In genomic region chr5:168552146-168552545, GRCh38 we compare ENCODE assay signal across 15 cellular contexts. TPM values are rescaled to one million over a fixed set of nuclear protein-coding genes. Genes with fewer than 3 reads are reported as not detected.
DNase-seq lines count a peak whose midpoint lies in the region; TF ChIP-seq lines count a peak whose summit lies in the region.
"Had no signal": no experiment of that assay in that cellular context is flagged by ENCODE, and none has a peak within 500 bp of the region (broad histone marks: within the 10 kb centered on the region; RNA-seq: fewer than 3 reads in every experiment).

No MANE protein-coding gene starts in this region.

- H3K36me3 ChIP-seq in ascending aorta, result peaks cover 0 to 24% of the 10 kb centered on the region in 2 donors
- peaks cover 6% of the 10 kb centered on the region for H3K36me3 ChIP-seq in hepatocyte (replicated peaks; ENCODE audit: insufficient read depth, low read depth)

- H3K27me3 ChIP-seq in ascending aorta, result no peaks in the 10 kb centered on the region
- H3K27me3 ChIP-seq in hepatocyte, result no peaks in the 10 kb centered on the region
- H3K27me3 ChIP-seq: colonic mucosa had no signal

- WGBS in hepatocyte (ENCODE audit: low lambda C conversion rate, missing lambda C conversion rate), result 87% methylated on average over 1 of the region's 1 CpG

- no peak overlapping the region for H3K4me2 ChIP-seq in hepatocyte

- peaks cover 46% of the 10 kb centered on the region for H3K79me2 ChIP-seq in hepatocyte

- no peak overlapping the region for H2AFZ ChIP-seq in hepatocyte

- H3K4me3 ChIP-seq in ascending aorta (no peak overlapping the region), hepatocyte (no peak overlapping the region)
- H3K4me3 ChIP-seq: colonic mucosa, lower lobe of right lung had no signal

- TF ChIP-seq CTCF in ascending aorta (IDR thresholded peaks at IDR 0.05) (no peak), hepatocyte (IDR thresholded peaks at IDR 0.05; ENCODE audit: poor library complexity) (no peak)

- peaks cover 15% of the 10 kb centered on the region for H4K20me1 ChIP-seq in hepatocyte (ENCODE audit: insufficient read depth, poor library complexity, severe bottlenecking)

- no peaks in the 10 kb centered on the region for H3K9me2 ChIP-seq in hepatocyte (replicated peaks; ENCODE audit: insufficient read depth)

- H3K4me1 ChIP-seq in ascending aorta (peaks cover 2% of the 10 kb centered on the region in 2 donors), hepatocyte (ENCODE audit: insufficient read depth) (no peaks in the 10 kb centered on the region)
- H3K4me1 ChIP-seq: colonic mucosa, lower lobe of right lung had no signal

- peak; percentile 40 for DNase-seq in DMS 273 (lab: John Stamatoyannopoulos, UW; ENCODE audit: unreplicated experiment)
- no peak for DNase-seq in DMS 273 treated with DMSO at 0.1 percent for 48 hours (lab: John Stamatoyannopoulos, UW)
- DNase-seq in ascending aorta (ENCODE audit: low spot score in 2 of 2), result no peak
- DNase-seq in foreskin melanocyte, result peak; percentile 91
- DNase-seq in superior temporal gyrus (ENCODE audit: extremely low spot score), result peak; percentile 77
- no peak for DNase-seq in hepatocyte (ENCODE audit: low spot score)
- no peak for DNase-seq in NCI-H510A (lab: John Stamatoyannopoulos, UW)
- DNase-seq in hypothalamus (lab: John Stamatoyannopoulos, UW), result no peak
- DNase-seq: activated CD4-positive, alpha-beta T cell treated with anti-CD3 and anti-CD28 coated beads for 48 hours; colonic mucosa; DND-41; lower lobe of right lung; NCI-H1105 treated with DMSO at 0.1 percent for 48 hours; NK-92 treated with Interleukin-12 subunit alpha and Interleukin-12 subunit beta, amount 100 ng/mL, for 24 hours had no signal

- intact Hi-C loops in ascending aorta (cut with DNase I), result loop anchor here (2.0 kb wide), 1 partner anchor 27 kb away; the partner anchor contains the start of gene PANK3

- H3K9me3 ChIP-seq in ascending aorta, result no peaks in the 10 kb centered on the region
- no peaks in the 10 kb centered on the region for H3K9me3 ChIP-seq in hepatocyte (ENCODE audit: low read depth)
- H3K9me3 ChIP-seq: colonic mucosa, lower lobe of right lung had no signal

- H3K27ac ChIP-seq in ascending aorta (peak overlapping the region; percentile 46 to 63), hepatocyte (no peak overlapping the region)
- H3K27ac ChIP-seq: 22Rv1, colonic mucosa, lower lobe of right lung had no signal

RNA-seq across cellular contexts. Expression of gene FBLL1, which starts 23.0 kb away (rescaled TPM):
- total RNA-seq in ascending aorta, result not detected
- 1.7 and 1.8 TPM in 2 replicates for total RNA-seq in hepatocyte
- 1.2 and 2.4 TPM in 2 replicates for polyA plus RNA-seq in hepatocyte
- total RNA-seq: lower lobe of right lung had no signal

RNA-seq across cellular contexts. Expression of gene PANK3, which starts 27.0 kb away (rescaled TPM):
- total RNA-seq in ascending aorta, result 20.9 TPM
- total RNA-seq in hepatocyte, result 86.3 and 104 TPM in 2 replicates
- 15.4 and 25.8 TPM in 2 replicates for polyA plus RNA-seq in hepatocyte

Comparison
In these comparisons a context has a peak if more than half of its experiments do, and no peak if none do; other contexts are left out.
1. DNase-seq: peak in DMS 273 (single experiment), foreskin melanocyte (single experiment) and superior temporal gyrus (single experiment); none in DMS 273 treated with DMSO at 0.1 percent for 48 hours (single experiment), ascending aorta (0 of 2), hepatocyte (single experiment), NCI-H510A (single experiment) and hypothalamus (0 of 51).